17 cellular contexts compared by ENCODE assay signal in genomic region chr2:161995553-161996016, GRCh38.
DNase-seq lines count a peak whose midpoint lies in the region; ATAC-seq and TF ChIP-seq lines count a peak whose summit lies in the region.
"Had no signal": no experiment of that assay in that cellular context is flagged by ENCODE, and none has a peak within 500 bp of the region (broad histone marks: within the 10 kb centered on the region; RNA-seq: fewer than 3 reads in every experiment).

No MANE protein-coding gene starts in this region.

- peaks cover 64% of the 10 kb centered on the region for H3K4me1 Mint-ChIP-seq in activated T-cell treated with anti-CD3 and anti-CD28 coated beads, Interleukin-2, amount 50 U/mL, for 4 hours (ENCODE audit: low read depth)
- H3K4me1 Mint-ChIP-seq in brain = peaks cover 61% of the 10 kb centered on the region

- ATAC-seq in activated T-cell treated with anti-CD3 and anti-CD28 coated beads, Interleukin-2, amount 50 U/mL, for 4 hours = peak; percentile 12 to 33
- peak; percentile 58 for ATAC-seq in stimulated activated naive CD8-positive, alpha-beta T cell treated with anti-CD3 and anti-CD28 coated beads, Interleukin-15, Interleukin-2, amounts not matched to agents 100 U/mL and 50 U/mL, for 24 hours
- ATAC-seq in HG02623 (IDR thresholded peaks at IDR 0.05; ENCODE audit: unreplicated experiment) = no peak
- ATAC-seq: WTC11 had no signal

- TF ChIP-seq CTCF in brain (conservative IDR thresholded peaks at IDR 0.05) = no peak

- H3K4me3 Mint-ChIP-seq in activated T-cell treated with anti-CD3 and anti-CD28 coated beads, Interleukin-2, amount 50 U/mL, for 4 hours = peak overlapping the region; percentile 68
- H3K4me3 Mint-ChIP-seq in brain = peak overlapping the region in 3 of 5 experiments; percentile 31 to 74 (median 69)
- H3K4me3 Mint-ChIP-seq: WTC11 had no signal

- H3K9me3 Mint-ChIP-seq in activated T-cell treated with anti-CD3 and anti-CD28 coated beads, Interleukin-2, amount 50 U/mL, for 4 hours = no peaks in the 10 kb centered on the region
- peaks cover 0 to 4% (median 0%) of the 10 kb centered on the region in 5 experiments for H3K9me3 Mint-ChIP-seq in brain
- H3K9me3 Mint-ChIP-seq: WTC11 had no signal

- H3K36me3 Mint-ChIP-seq in activated T-cell treated with anti-CD3 and anti-CD28 coated beads, Interleukin-2, amount 50 U/mL, for 4 hours (ENCODE audit: insufficient read depth) = peaks cover 35% of the 10 kb centered on the region
- H3K36me3 Mint-ChIP-seq in brain = no peaks in the 10 kb centered on the region
- H3K36me3 Mint-ChIP-seq: WTC11 had no signal

- DNase-seq in activated T-cell treated with anti-CD3 and anti-CD28 coated beads, Interleukin-2, amount 50 U/mL, for 4 hours = no peak
- DNase-seq in activated T-cell treated with anti-CD3 and anti-CD28 coated beads, Interleukin-2, amount 50 U/mL, for 1 hour = no peak
- DNase-seq in NCI-H446 treated with DMSO at 0.1 percent for 48 hours (lab: John Stamatoyannopoulos, UW) (peak; percentile 70), SIG-M5 treated with dmso at 0.1 percent for 504 hours (lab: John Stamatoyannopoulos, UW; ENCODE audit: unreplicated experiment) (no peak), cardiac septum (ENCODE audit: low spot score) (no peak)
- no peak for DNase-seq in stimulated activated naive CD8-positive, alpha-beta T cell treated with anti-CD3 and anti-CD28 coated beads, Interleukin-15, Interleukin-2, amounts not matched to agents 100 U/mL and 50 U/mL, for 24 hours
- DNase-seq: cerebellar nuclear complex, H7, head of caudate nucleus, kidney, NCI-H1930, SK-N-SH, thyroid gland had no signal

- no peaks in the 10 kb centered on the region for H3K27me3 Mint-ChIP-seq in activated T-cell treated with anti-CD3 and anti-CD28 coated beads, Interleukin-2, amount 50 U/mL, for 4 hours (ENCODE audit: low read depth)
- H3K27me3 Mint-ChIP-seq in brain = no peaks in the 10 kb centered on the region

- intact Hi-C loops in cardiac septum (cut with DNase I) = no loop called here

- H3K27ac Mint-ChIP-seq in brain = peak overlapping the region; percentile 20 to 99 (median 80)
- H3K27ac Mint-ChIP-seq: progenitor cell of endocrine pancreas, WTC11 had no signal
